In genomic region chr19:12736854-12737665, GRCh38 we compare ENCODE assay signal across 8 cellular contexts. TPM values are rescaled to one million over a fixed set of nuclear protein-coding genes. Genes with fewer than 3 reads are reported as not detected.
DNase-seq lines count a peak whose midpoint lies in the region; ATAC-seq and TF ChIP-seq lines count a peak whose summit lies in the region.

Gene GET3 (plus strand): TSS chr19:12737497. CDS start chr19:12737506, 9 bp downstream.

- intact Hi-C loops in dorsolateral prefrontal cortex (cut with DNase I): loop anchor here in 1 of 2 donors (1.0 kb wide), 1 partner anchor 15 kb away; no protein-coding TSS in a partner anchor

- H3K4me3 ChIP-seq in dorsolateral prefrontal cortex (peak within 1 kb of the TSS; percentile 60 to 99 (median 88)), liver (ENCODE audit: low read depth in 1 of 3, low read length in 3 of 3) (peak within 1 kb of the TSS; percentile 64 to 98 (median 93))

- H3K9ac ChIP-seq in liver (ENCODE audit: low read depth in 1 of 2, low read length in 2 of 2): peak within 1 kb of the TSS; percentile 55 to 91

- WGBS in liver: under 1% methylated on average over 28 of the region's 28 CpGs

- no peaks in the 10 kb centered on the region for H3K9me3 ChIP-seq in liver (ENCODE audit: control insufficient read depth in 4 of 4, low read length in 3 of 4)

- no peaks in the 10 kb centered on the region for H3K27me3 ChIP-seq in dorsolateral prefrontal cortex
- no peaks in the 10 kb centered on the region for H3K27me3 ChIP-seq in liver (ENCODE audit: control insufficient read depth in 4 of 4, insufficient read depth in 4 of 4, low read length in 3 of 4)

- peaks cover 13 to 38% (median 33%) of the 10 kb centered on the region in 4 donors for H3K4me1 ChIP-seq in liver (ENCODE audit: control insufficient read depth in 4 of 4, insufficient read depth in 4 of 4, low read length in 3 of 4)

- H3K27ac ChIP-seq in dorsolateral prefrontal cortex (peak within 1 kb of the TSS; percentile 85 to 100 (median 99)), liver (ENCODE audit: low read depth in 1 of 2, low read length in 2 of 2) (peak within 1 kb of the TSS; percentile 78 to 79)

- ATAC-seq in GM19351 (IDR thresholded peaks at IDR 0.05; ENCODE audit: unreplicated experiment) (peak; percentile 86), HG03521 (IDR thresholded peaks at IDR 0.05; ENCODE audit: unreplicated experiment) (peak; percentile 64)

- TF ChIP-seq RAD21 in liver (IDR thresholded peaks at IDR 0.05): no peak

- H3K36me3 ChIP-seq in liver (ENCODE audit: control insufficient read depth in 4 of 4, insufficient read depth in 3 of 4, low read depth in 1 of 4, low read length in 3 of 4): peaks cover 0 to 12% (median 5%) of the 10 kb centered on the region in 4 donors

- TF ChIP-seq CTCF in dorsolateral prefrontal cortex (IDR thresholded peaks at IDR 0.05 in 54 of 56, conservative IDR thresholded peaks at IDR 0.05 in 2 of 56; ENCODE audit: low read depth in 1 of 56, partially characterized antibody in 56 of 56) (peak in 14 of 56 donors; percentile 3 to 38 (median 12)), liver (IDR thresholded peaks at IDR 0.05; ENCODE audit: low read depth, low read length, missing input control) (no peak)

- peak; percentile 29 to 99 (median 86) for DNase-seq in C1 segment of cervical spinal cord (lab: John Stamatoyannopoulos, UW)
- peak; percentile 99 for DNase-seq in NCI-H748 (lab: John Stamatoyannopoulos, UW; ENCODE audit: unreplicated experiment)
- peak; percentile 70 to 75 for DNase-seq in activated CD4-positive, alpha-beta T cell treated with anti-CD3 and anti-CD28 coated beads, Interleukin-2, amount 50 U/mL, for 4 hours
- DNase-seq in dorsolateral prefrontal cortex: peak; percentile 75 to 97 (median 92)
- peak; percentile 84 for DNase-seq in stimulated activated CD4-positive, alpha-beta T cell treated with anti-CD3 and anti-CD28 coated beads, Interleukin-4, amount 100 ng/mL, for 24 hours

TF ChIP-seq in liver, 16 proteins besides CTCF, POLR2A, EP300 and RAD21:
- TF ChIP-seq HNF4A (conservative IDR thresholded peaks at IDR 0.05) (peak; percentile 29 to 44), GABPA (IDR thresholded peaks at IDR 0.05 in 1 of 2, conservative IDR thresholded peaks at IDR 0.05 in 1 of 2) (peak; percentile 54 to 83), FOXA1 (IDR thresholded peaks at IDR 0.05) (no peak), JUND (IDR thresholded peaks at IDR 0.05) (no peak), TAF1 (conservative IDR thresholded peaks at IDR 0.05) (peak; percentile 23), MAX (IDR thresholded peaks at IDR 0.05) (peak; percentile 51), ZBTB33 (IDR thresholded peaks at IDR 0.05) (no peak), EGR1 (IDR thresholded peaks at IDR 0.05; ENCODE audit: low read depth in 2 of 2) (peak in 1 of 2 donors; percentile 56), HNF4G (IDR thresholded peaks at IDR 0.05) (no peak), FOXA2 (IDR thresholded peaks at IDR 0.05) (no peak), YY1 (IDR thresholded peaks at IDR 0.05) (peak; percentile 100), NR2F2 (IDR thresholded peaks at IDR 0.05) (peak; percentile 55), RXRA (IDR thresholded peaks at IDR 0.05) (peak; percentile 36 to 65), SP1 (IDR thresholded peaks at IDR 0.05) (peak; percentile 96)
- TF ChIP-seq, protein P1, sequence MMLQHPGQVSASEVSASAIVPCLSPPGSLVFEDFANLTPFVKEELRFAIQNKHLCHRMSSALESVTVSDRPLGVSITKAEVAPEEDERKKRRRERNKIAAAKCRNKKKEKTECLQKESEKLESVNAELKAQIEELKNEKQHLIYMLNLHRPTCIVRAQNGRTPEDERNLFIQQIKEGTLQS (IDR thresholded peaks at IDR 0.05): no peak
- TF ChIP-seq, protein P2, sequence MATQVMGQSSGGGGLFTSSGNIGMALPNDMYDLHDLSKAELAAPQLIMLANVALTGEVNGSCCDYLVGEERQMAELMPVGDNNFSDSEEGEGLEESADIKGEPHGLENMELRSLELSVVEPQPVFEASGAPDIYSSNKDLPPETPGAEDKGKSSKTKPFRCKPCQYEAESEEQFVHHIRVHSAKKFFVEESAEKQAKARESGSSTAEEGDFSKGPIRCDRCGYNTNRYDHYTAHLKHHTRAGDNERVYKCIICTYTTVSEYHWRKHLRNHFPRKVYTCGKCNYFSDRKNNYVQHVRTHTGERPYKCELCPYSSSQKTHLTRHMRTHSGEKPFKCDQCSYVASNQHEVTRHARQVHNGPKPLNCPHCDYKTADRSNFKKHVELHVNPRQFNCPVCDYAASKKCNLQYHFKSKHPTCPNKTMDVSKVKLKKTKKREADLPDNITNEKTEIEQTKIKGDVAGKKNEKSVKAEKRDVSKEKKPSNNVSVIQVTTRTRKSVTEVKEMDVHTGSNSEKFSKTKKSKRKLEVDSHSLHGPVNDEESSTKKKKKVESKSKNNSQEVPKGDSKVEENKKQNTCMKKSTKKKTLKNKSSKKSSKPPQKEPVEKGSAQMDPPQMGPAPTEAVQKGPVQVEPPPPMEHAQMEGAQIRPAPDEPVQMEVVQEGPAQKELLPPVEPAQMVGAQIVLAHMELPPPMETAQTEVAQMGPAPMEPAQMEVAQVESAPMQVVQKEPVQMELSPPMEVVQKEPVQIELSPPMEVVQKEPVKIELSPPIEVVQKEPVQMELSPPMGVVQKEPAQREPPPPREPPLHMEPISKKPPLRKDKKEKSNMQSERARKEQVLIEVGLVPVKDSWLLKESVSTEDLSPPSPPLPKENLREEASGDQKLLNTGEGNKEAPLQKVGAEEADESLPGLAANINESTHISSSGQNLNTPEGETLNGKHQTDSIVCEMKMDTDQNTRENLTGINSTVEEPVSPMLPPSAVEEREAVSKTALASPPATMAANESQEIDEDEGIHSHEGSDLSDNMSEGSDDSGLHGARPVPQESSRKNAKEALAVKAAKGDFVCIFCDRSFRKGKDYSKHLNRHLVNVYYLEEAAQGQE (IDR thresholded peaks at IDR 0.05): no peak
TF ChIP-seq in liver: peak in this region for 9.

RNA-seq across cellular contexts. Expression of gene GET3, which starts in this region (rescaled TPM):
- total RNA-seq in dorsolateral prefrontal cortex (10 to 100 TPM; 44.1 to 94.0 (median 65.5) TPM), liver (10 to 100 TPM; 23.4 to 31.0 TPM)
- 10 to 100 TPM; 22.8 to 44.1 TPM for polyA plus RNA-seq in liver

Comparison
In these comparisons a context has a peak if more than half of its experiments do, and no peak if none do; other contexts are left out.
1. Peak in every context shown above with its lines: DNase-seq, ATAC-seq, H3K4me3 ChIP-seq and H3K27ac ChIP-seq.